Comparison of ENCODE assay signal across 15 cellular contexts in genomic region chr6:150617062-150617461, GRCh38.
"Had no signal": no experiment of that assay in that cellular context is flagged by ENCODE, and none has a peak within 500 bp of the region (broad histone marks: within the 10 kb centered on the region; RNA-seq: fewer than 3 reads in every experiment).

No MANE protein-coding gene starts in this region.

- H3K36me3 ChIP-seq: prostate gland, sigmoid colon had no signal

- DNase-seq: activated CD4-positive, alpha-beta T cell treated with anti-CD3 and anti-CD28 coated beads for 1 hour; activated CD4-positive, alpha-beta T cell treated with anti-CD3 and anti-CD28 coated beads, Interleukin-2, amount 50 U/mL, for 4 hours; caudate nucleus; foreskin melanocyte; head of caudate nucleus; left colon; naive thymus-derived CD8-positive, alpha-beta T cell; sigmoid colon; stimulated activated CD4-positive, alpha-beta T cell treated with anti-CD3 and anti-CD28 coated beads, Interleukin-1b, Interleukin-23, amount 100 ng/mL, for 48 hours; stimulated activated naive CD4-positive, alpha-beta T cell; substantia nigra; trophoblast cell had no signal

- H3K4me3 ChIP-seq: mucosa of descending colon, prostate gland, sigmoid colon had no signal

- H3K9me3 Mint-ChIP-seq: activated naive CD4-positive, alpha-beta T cell treated with anti-CD3 and anti-CD28 coated beads, Interleukin-2, amount 50 U/mL, for 72 hours; naive thymus-derived CD8-positive, alpha-beta T cell had no signal

- H3K4me3 Mint-ChIP-seq: naive thymus-derived CD8-positive, alpha-beta T cell had no signal

- ATAC-seq: naive thymus-derived CD8-positive, alpha-beta T cell had no signal

- H3K36me3 Mint-ChIP-seq: activated naive CD4-positive, alpha-beta T cell treated with anti-CD3 and anti-CD28 coated beads, Interleukin-2, amount 50 U/mL, for 72 hours; naive thymus-derived CD8-positive, alpha-beta T cell had no signal

- H3K9me3 ChIP-seq: mucosa of descending colon, prostate gland, sigmoid colon had no signal

- H3K27ac ChIP-seq: prostate gland, sigmoid colon had no signal

- H3K27ac Mint-ChIP-seq: activated naive CD4-positive, alpha-beta T cell treated with anti-CD3 and anti-CD28 coated beads, Interleukin-2, amount 50 U/mL, for 72 hours; naive thymus-derived CD8-positive, alpha-beta T cell had no signal
